ENCODE assay signal across 1 cellular context in the genomic region with DNA sequence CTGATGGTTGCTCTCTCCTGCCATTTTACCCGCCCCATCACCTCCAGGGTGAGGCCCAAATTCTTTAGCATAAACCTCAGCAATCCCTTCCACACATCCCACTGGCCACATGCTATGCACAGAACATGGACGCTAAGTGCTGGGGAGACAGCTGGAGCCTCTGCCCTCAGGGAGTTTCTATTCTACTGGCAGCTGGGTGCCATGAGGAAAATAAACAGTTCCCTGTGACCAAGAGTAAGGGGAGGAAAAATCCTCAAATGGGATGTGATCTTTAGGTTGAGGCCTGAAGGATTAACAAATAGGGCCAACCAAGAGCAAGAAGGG.
TF ChIP-seq lines count a peak whose summit lies in the region.

No MANE protein-coding gene starts in this region.

TF ChIP-seq in GM23338, 12 proteins besides CTCF, POLR2A, EP300 and RAD21 (continued from another document):
- TF ChIP-seq REST (IDR thresholded peaks at IDR 0.05; ENCODE audit: unreplicated experiment) = no peak
- no peak for TF ChIP-seq STAT1 (IDR thresholded peaks at IDR 0.05; ENCODE audit: unreplicated experiment)
- no peak for TF ChIP-seq CREB1 (CRISPR knock-in tag; IDR thresholded peaks at IDR 0.05; ENCODE audit: low read depth)
